In the genomic region with DNA sequence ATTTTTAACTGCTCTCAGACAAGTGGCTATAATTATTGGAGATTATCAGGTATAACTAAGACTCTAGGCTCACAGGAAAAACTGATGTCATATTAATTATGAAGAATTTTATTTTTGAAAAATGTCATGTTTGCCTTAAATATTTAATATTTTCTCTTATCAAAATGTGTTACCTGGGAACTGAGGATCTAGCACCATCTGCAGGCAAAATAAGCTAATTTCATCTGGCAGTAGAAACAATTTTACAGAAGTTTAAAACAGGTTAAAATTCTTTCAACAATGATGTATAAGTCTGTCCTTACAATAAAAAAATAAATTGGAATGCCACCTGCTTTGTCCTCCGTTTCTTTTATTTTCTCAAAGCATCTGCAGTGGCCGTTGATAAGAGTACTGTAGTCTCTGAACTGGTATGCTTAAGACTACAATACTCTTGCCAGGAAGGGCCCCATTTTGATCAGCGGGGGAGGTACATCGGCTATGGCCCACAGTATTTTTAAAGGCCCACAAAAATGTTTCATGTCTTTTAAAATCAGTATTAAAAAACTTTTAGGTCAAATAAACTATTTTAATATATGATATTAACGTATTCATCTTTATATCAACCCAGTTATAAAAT, we compare ENCODE assay signal across 10 cellular contexts.
DNase-seq lines count a peak whose midpoint lies in the region; ATAC-seq, FAIRE-seq and TF ChIP-seq lines count a peak whose summit lies in the region.
"Had no signal": no experiment of that assay in that cellular context is flagged by ENCODE, and none has a peak within 500 bp of the region (broad histone marks: within the 10 kb centered on the region; RNA-seq: fewer than 3 reads in every experiment).

No MANE protein-coding gene starts in this region.

- DNase-seq in DMS79 treated with DMSO at 0.1 percent for 48 hours (lab: John Stamatoyannopoulos, UW) (peak; percentile 9), DMS79 (lab: John Stamatoyannopoulos, UW) (no peak), IMR-90 (peak; percentile 38), astrocyte of the hippocampus (ENCODE audit: low read depth, low spot score) (peak; percentile 41), left lung (no peak), GM19239 (ENCODE audit: insufficient read length, low spot score) (no peak)

- no TSS peak for BruUV-seq in IMR-90 (replicated peaks; lab: Mats Ljungman, UMichigan)

- H3K9ac ChIP-seq in IMR-90 (ENCODE audit: low read depth, low read length): no peak overlapping the region
- H3K9ac ChIP-seq: BLaER1 had no signal

- CTCF ChIA-PET in IMR-90 (lab: Yijun Ruan, JAX): no interaction called here

- no peak overlapping the region for H3K23ac ChIP-seq in IMR-90 (ENCODE audit: low read depth, low read length)

- dilution Hi-C loops in IMR-90 (cut with HindIII; ENCODE audit: low sequenced_read_pairs, unreplicated experiment): no loop called here

- H3K56ac ChIP-seq in IMR-90 (ENCODE audit: extremely low read depth, insufficient read depth, low read length): no peak overlapping the region

- intact Hi-C loops in IMR-90 (cut with micrococcal nuclease): loop anchor here (1.0 kb wide), 3 partner anchors 255 to 895 kb away; no protein-coding TSS in a partner anchor
- intact Hi-C loops in left lung (cut with DNase I): loop anchor here in 1 of 2 donors (5.0 kb wide), 1 partner anchor 245 kb away; no protein-coding TSS in a partner anchor

- no peak overlapping the region for H2BK20ac ChIP-seq in IMR-90 (ENCODE audit: low read depth, low read length)

- TF ChIP-seq POLR2A in IMR-90 (IDR thresholded peaks at IDR 0.05; ENCODE audit: low read depth, low read length): no peak

- no peak overlapping the region for H2AK5ac ChIP-seq in IMR-90 (ENCODE audit: low read depth, low read length)

- H2BK120ac ChIP-seq in IMR-90 (ENCODE audit: low read depth, low read length): no peak overlapping the region

- H3K36me3 ChIP-seq in IMR-90 (ENCODE audit: control insufficient read depth, insufficient read depth, low read length) (no peaks in the 10 kb centered on the region), left lung (no peaks in the 10 kb centered on the region)
- H3K36me3 ChIP-seq: BLaER1, neutrophil had no signal

- H2AK9ac ChIP-seq in IMR-90 (replicated peaks; ENCODE audit: low read depth, low read length, poor library complexity): no peak overlapping the region

- H2BK5ac ChIP-seq in IMR-90 (ENCODE audit: low read depth, low read length, poor library complexity, severe bottlenecking): no peak overlapping the region

- in situ Hi-C loops in IMR-90 (cut with MboI; ENCODE audit: low sequenced_read_pairs): loop anchor here (5.0 to 25.0 kb wide), 3 partner anchors 255 to 885 kb away; no protein-coding TSS in a partner anchor

- H3K18ac ChIP-seq in IMR-90 (ENCODE audit: low read depth, low read length): no peak overlapping the region

- H3K9me3 ChIP-seq in IMR-90 (ENCODE audit: control insufficient read depth, insufficient read depth, low read length) (no peaks in the 10 kb centered on the region), left lung (no peaks in the 10 kb centered on the region)
- H3K9me3 ChIP-seq: BLaER1, neutrophil had no signal

- H4K20me1 ChIP-seq in IMR-90 (ENCODE audit: insufficient read depth, low read length): no peaks in the 10 kb centered on the region
- H4K20me1 ChIP-seq: BLaER1 had no signal

- H3K9me1 ChIP-seq in IMR-90 (ENCODE audit: insufficient read depth, low read length): no peaks in the 10 kb centered on the region

- H3K4me3 ChIP-seq in IMR-90 (ENCODE audit: insufficient read depth, low read depth, low read length): no peak overlapping the region
- no peak overlapping the region for H3K4me3 ChIP-seq in left lung
- H3K4me3 ChIP-seq: BLaER1 had no signal

- H4K8ac ChIP-seq in IMR-90 (ENCODE audit: low read depth in 2 of 2, low read length in 2 of 2): no peak overlapping the region

- no peak overlapping the region for H4K5ac ChIP-seq in IMR-90 (ENCODE audit: low read depth, low read length)

- H2BK15ac ChIP-seq in IMR-90 (ENCODE audit: low read depth, low read length): no peak overlapping the region

- no peaks in the 10 kb centered on the region for H3K79me1 ChIP-seq in IMR-90 (ENCODE audit: low read depth in 1 of 2, low read length in 2 of 2)

- H3K4me1 ChIP-seq in IMR-90 (ENCODE audit: control insufficient read depth, insufficient read depth, low read length): no peaks in the 10 kb centered on the region
- no peaks in the 10 kb centered on the region for H3K4me1 ChIP-seq in left lung
- H3K4me1 ChIP-seq: BLaER1 had no signal

- H3K27me3 ChIP-seq in IMR-90 (ENCODE audit: control insufficient read depth, insufficient read depth, low read length) (no peaks in the 10 kb centered on the region), left lung (no peaks in the 10 kb centered on the region)
- H3K27me3 ChIP-seq: BLaER1, neutrophil had no signal

- no peak overlapping the region for H3K14ac ChIP-seq in IMR-90 (replicated peaks; ENCODE audit: low read depth, low read length)

- TF ChIP-seq CTCF in IMR-90 (conservative IDR thresholded peaks at IDR 0.05; ENCODE audit: low read depth, low read length) (peak; percentile 72), left lung (IDR thresholded peaks at IDR 0.05) (peak; percentile 36 to 61)

- no peak overlapping the region for H3K4me2 ChIP-seq in IMR-90 (ENCODE audit: low read depth, low read length)
- H3K4me2 ChIP-seq: BLaER1 had no signal

- H3K27ac ChIP-seq in IMR-90 (ENCODE audit: insufficient read depth, low read length) (no peak overlapping the region), left lung (no peak overlapping the region)
- H3K27ac ChIP-seq: BLaER1, neutrophil had no signal

- ATAC-seq in IMR-90 (ENCODE audit: low read depth) (no peak), left lung (peak; percentile 27), HG02763 (IDR thresholded peaks at IDR 0.05; ENCODE audit: unreplicated experiment) (no peak), GM21825 (IDR thresholded peaks at IDR 0.05; ENCODE audit: unreplicated experiment) (no peak)

- peak; percentile 70 for TF ChIP-seq RAD21 in IMR-90 (IDR thresholded peaks at IDR 0.05; ENCODE audit: low read length)

- FAIRE-seq in GM19239 (lab: Jason Lieb, UNC): no peak

- no CpG with 5 or more reads among the region's 5 CpGs for WGBS in IMR-90 (ENCODE audit: extremely low coverage in 2 of 2, insufficient read length in 1 of 2), 2 experiments

- no peak overlapping the region for H4K91ac ChIP-seq in IMR-90 (ENCODE audit: insufficient read depth, low read depth, low read length)

- H3K4ac ChIP-seq in IMR-90 (ENCODE audit: low read depth, low read length): no peak overlapping the region

- POLR2A ChIA-PET in IMR-90 (lab: Charles Lee; ENCODE audit: unreplicated experiment): no interaction called here

- H2AFZ ChIP-seq in IMR-90 (replicated peaks; ENCODE audit: low read length, poor library complexity): no peak overlapping the region

TF ChIP-seq in IMR-90, 13 proteins besides CTCF, POLR2A, EP300 and RAD21:
- TF ChIP-seq RFX5 (IDR thresholded peaks at IDR 0.05; ENCODE audit: low read depth, low read length) (no peak), SMC3 (IDR thresholded peaks at IDR 0.05; ENCODE audit: low read depth, low read length) (peak; percentile 73)
TF ChIP-seq in IMR-90: peak in this region for 1.

Comparison
In these comparisons a context has a peak if more than half of its experiments do, and no peak if none do; other contexts are left out.
1. DNase-seq: peak in DMS79 treated with DMSO at 0.1 percent for 48 hours (single experiment), IMR-90 (single experiment) and astrocyte of the hippocampus (single experiment); none in DMS79 (single experiment), left lung (0 of 2) and GM19239 (single experiment).